19 cellular contexts compared by ENCODE assay signal in the genomic region with DNA sequence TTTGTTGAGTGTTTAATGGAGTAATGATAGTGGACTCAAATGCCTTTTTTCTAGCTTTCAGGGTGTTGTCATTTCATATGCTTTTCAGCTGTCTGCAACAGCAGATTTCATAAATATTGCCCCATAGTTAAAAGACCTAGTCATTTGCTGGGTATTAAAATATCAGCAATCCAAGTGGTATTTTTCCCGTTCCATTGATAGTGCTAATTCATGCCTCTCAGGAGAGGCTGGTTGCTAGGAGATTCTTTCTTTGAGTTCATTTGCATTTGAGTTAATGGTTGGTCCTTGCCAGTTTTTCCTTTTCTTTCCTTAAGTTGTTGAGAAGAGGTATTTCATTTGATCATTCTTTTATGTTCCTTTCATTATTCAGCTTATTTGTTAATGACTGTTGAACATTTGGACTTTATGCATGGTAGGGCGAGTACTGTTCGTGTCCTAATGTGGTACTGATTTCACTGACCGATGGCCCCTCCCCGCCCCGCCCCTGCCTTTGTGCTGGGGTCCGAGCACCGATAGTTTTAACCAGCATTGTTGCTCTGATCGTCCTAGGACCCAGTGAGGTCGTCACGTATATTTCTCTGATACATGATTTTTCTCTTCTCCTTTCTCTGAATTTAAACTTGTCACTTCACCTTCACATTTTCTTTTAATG.
DNase-seq lines count a peak whose midpoint lies in the region; ATAC-seq and TF ChIP-seq lines count a peak whose summit lies in the region.
"Had no signal": no experiment of that assay in that cellular context is flagged by ENCODE, and none has a peak within 500 bp of the region (broad histone marks: within the 10 kb centered on the region; RNA-seq: fewer than 3 reads in every experiment).

No MANE protein-coding gene starts in this region.

- no peak for TF ChIP-seq CTCF in cardiac fibroblast (IDR thresholded peaks at IDR 0.05; ENCODE audit: low read depth, low read length)
- no peak for TF ChIP-seq CTCF in breast epithelium (IDR thresholded peaks at IDR 0.05)

- H3K36me3 ChIP-seq in breast epithelium, result no peaks in the 10 kb centered on the region
- H3K36me3 ChIP-seq: pancreas, stomach had no signal

- CTCF ChIA-PET in activated naive CD4-positive, alpha-beta T cell treated with anti-CD3 and anti-CD28 coated beads, Interleukin-2, amount 10 ng/mL, durations not matched to agents 7 days and 5 days (lab: Charles Lee), result no interaction called here

- no peak overlapping the region for H3K27ac ChIP-seq in breast epithelium
- H3K27ac ChIP-seq: 22Rv1, body of pancreas, pancreas, stomach, VCaP had no signal

- intact Hi-C loops in breast epithelium (cut with DNase I; ENCODE audit: low total_unique reads), result no loop called here

- DNase-seq in NCI-H146 (lab: John Stamatoyannopoulos, UW) (peak; percentile 20), NCI-H146 treated with DMSO at 0.1 percent for 48 hours (lab: John Stamatoyannopoulos, UW; ENCODE audit: unreplicated experiment) (no peak), cardiac fibroblast (ENCODE audit: low read depth in 2 of 2) (peak; percentile 48 to 55), iris pigment epithelial cell (ENCODE audit: low read depth) (peak; percentile 29), superior temporal gyrus (ENCODE audit: extremely low spot score) (peak; percentile 61), breast epithelium (ENCODE audit: low spot score in 2 of 2) (no peak)
- no peak for DNase-seq in activated naive CD4-positive, alpha-beta T cell treated with anti-CD3 and anti-CD28 coated beads, Interleukin-2, amount 10 ng/mL, durations not matched to agents 7 days and 5 days
- DNase-seq: activated CD8-positive, alpha-beta T cell treated with anti-CD3 and anti-CD28 coated beads, Interleukin-2, amount 10 ng/mL, durations not matched to agents 7 days and 5 days; body of pancreas; CD8-positive, alpha-beta memory T cell; effector CD4-positive, alpha-beta T cell; NCI-H1694; NCI-H524; pancreas; stomach had no signal

- H3K4me3 ChIP-seq in cardiac fibroblast (replicated peaks in 1 of 2; ENCODE audit: low read depth in 2 of 2, low read length in 2 of 2) (no peak overlapping the region), breast epithelium (no peak overlapping the region)
- H3K4me3 ChIP-seq: body of pancreas, pancreas, stomach had no signal

- H3K27ac Mint-ChIP-seq in activated naive CD4-positive, alpha-beta T cell treated with anti-CD3 and anti-CD28 coated beads, Interleukin-2, amount 10 ng/mL, durations not matched to agents 7 days and 5 days, result no peak overlapping the region
- H3K27ac Mint-ChIP-seq: activated CD8-positive, alpha-beta T cell treated with anti-CD3 and anti-CD28 coated beads, Interleukin-2, amount 10 ng/mL, durations not matched to agents 7 days and 5 days; activated T-helper 17 cell treated with anti-CD3 and anti-CD28 coated beads, Interleukin-2, amount 50 U/mL, for 72 hours; CD8-positive, alpha-beta memory T cell had no signal

- no peaks in the 10 kb centered on the region for H3K4me1 ChIP-seq in breast epithelium

- no peak for ATAC-seq in HG03432 (IDR thresholded peaks at IDR 0.05; ENCODE audit: unreplicated experiment)
- ATAC-seq: activated CD8-positive, alpha-beta T cell treated with anti-CD3 and anti-CD28 coated beads, Interleukin-2, amount 10 ng/mL, durations not matched to agents 7 days and 5 days; activated T-helper 17 cell treated with anti-CD3 and anti-CD28 coated beads, Interleukin-2, amount 50 U/mL, for 72 hours; body of pancreas had no signal

- H3K9me3 ChIP-seq in breast epithelium, result no peaks in the 10 kb centered on the region
- H3K9me3 ChIP-seq: body of pancreas, pancreas, stomach had no signal

- H3K27me3 ChIP-seq in breast epithelium, result no peaks in the 10 kb centered on the region
- H3K27me3 ChIP-seq: body of pancreas, pancreas, stomach had no signal

- no peaks in the 10 kb centered on the region for H3K27me3 Mint-ChIP-seq in activated naive CD4-positive, alpha-beta T cell treated with anti-CD3 and anti-CD28 coated beads, Interleukin-2, amount 10 ng/mL, durations not matched to agents 7 days and 5 days
- H3K27me3 Mint-ChIP-seq: activated T-helper 17 cell treated with anti-CD3 and anti-CD28 coated beads, Interleukin-2, amount 50 U/mL, for 72 hours; CD8-positive, alpha-beta memory T cell had no signal

- H3K4me1 Mint-ChIP-seq in activated naive CD4-positive, alpha-beta T cell treated with anti-CD3 and anti-CD28 coated beads, Interleukin-2, amount 10 ng/mL, durations not matched to agents 7 days and 5 days, result no peaks in the 10 kb centered on the region

- no peaks in the 10 kb centered on the region for H3K9me3 Mint-ChIP-seq in activated naive CD4-positive, alpha-beta T cell treated with anti-CD3 and anti-CD28 coated beads, Interleukin-2, amount 10 ng/mL, durations not matched to agents 7 days and 5 days
- H3K9me3 Mint-ChIP-seq: activated T-helper 17 cell treated with anti-CD3 and anti-CD28 coated beads, Interleukin-2, amount 50 U/mL, for 72 hours; CD8-positive, alpha-beta memory T cell had no signal

- no peak overlapping the region for H3K4me3 Mint-ChIP-seq in activated naive CD4-positive, alpha-beta T cell treated with anti-CD3 and anti-CD28 coated beads, Interleukin-2, amount 10 ng/mL, durations not matched to agents 7 days and 5 days
- H3K4me3 Mint-ChIP-seq: activated CD8-positive, alpha-beta T cell treated with anti-CD3 and anti-CD28 coated beads, Interleukin-2, amount 10 ng/mL, durations not matched to agents 7 days and 5 days; activated T-helper 17 cell treated with anti-CD3 and anti-CD28 coated beads, Interleukin-2, amount 50 U/mL, for 72 hours; CD8-positive, alpha-beta memory T cell had no signal

- TF ChIP-seq POLR2A in breast epithelium (IDR thresholded peaks at IDR 0.05), result no peak

- peaks cover 8% of the 10 kb centered on the region for H3K36me3 Mint-ChIP-seq in activated naive CD4-positive, alpha-beta T cell treated with anti-CD3 and anti-CD28 coated beads, Interleukin-2, amount 10 ng/mL, durations not matched to agents 7 days and 5 days
- H3K36me3 Mint-ChIP-seq: CD8-positive, alpha-beta memory T cell had no signal

Comparison
In these comparisons a context has a peak if more than half of its experiments do, and no peak if none do; other contexts are left out.
1. DNase-seq: peak in NCI-H146 (single experiment), cardiac fibroblast (2 of 2), iris pigment epithelial cell (single experiment) and superior temporal gyrus (single experiment); none in NCI-H146 treated with DMSO at 0.1 percent for 48 hours (single experiment), activated naive CD4-positive, alpha-beta T cell treated with anti-CD3 and anti-CD28 coated beads, Interleukin-2, amount 10 ng/mL, durations not matched to agents 7 days and 5 days (single experiment) and breast epithelium (0 of 2).